Comparison of ENCODE assay signal across 18 cellular contexts in genomic region chr14:74444866-74445265, GRCh38. TPM values are rescaled to one million over a fixed set of nuclear protein-coding genes. Genes with fewer than 3 reads are reported as not detected.
DNase-seq lines count a peak whose midpoint lies in the region; ATAC-seq and TF ChIP-seq lines count a peak whose summit lies in the region.
"Had no signal": no experiment of that assay in that cellular context is flagged by ENCODE, and none has a peak within 500 bp of the region (broad histone marks: within the 10 kb centered on the region; RNA-seq: fewer than 3 reads in every experiment).

No MANE protein-coding gene starts in this region.

- DNase-seq in NCI-H2107 treated with DMSO at 0.1 percent for 48 hours (lab: John Stamatoyannopoulos, UW; ENCODE audit: unreplicated experiment) (peak; percentile 21), NCI-H2107 (lab: John Stamatoyannopoulos, UW) (no peak), WTC11 (ENCODE audit: low spot score) (peak; percentile 42), iris pigment epithelial cell (ENCODE audit: low read depth) (peak; percentile 3), germinal center (ENCODE audit: low spot score) (no peak), right atrium auricular region (ENCODE audit: low spot score) (no peak)
- DNase-seq: Calu3; CD4-positive, alpha-beta memory T cell; MM.1S; NCI-H1092 treated with DMSO at 0.1 percent for 48 hours; NCI-H82; SHP77; SK-N-SH had no signal

- no peaks in the 10 kb centered on the region; the same call in 1 of the 2 replicates for H3K27me3 Mint-ChIP-seq in WTC11 (ENCODE audit: low read depth)

- TF ChIP-seq CTCF in HEK293 (tag by site-specific recombination; IDR thresholded peaks at IDR 0.05) (no peak), WTC11 (IDR thresholded peaks at IDR 0.05) (no peak), right atrium auricular region (IDR thresholded peaks at IDR 0.05) (no peak)

- POLR2A ChIA-PET in HEK293 (lab: Yijun Ruan, JAX): no interaction called here
- POLR2A ChIA-PET in WTC11 (lab: Charles Lee): no interaction called here

- no peak overlapping the region for H3K4me3 Mint-ChIP-seq in WTC11
- H3K4me3 Mint-ChIP-seq: CD4-positive, alpha-beta memory T cell had no signal

- H3K9me3 ChIP-seq in HEK293 (ENCODE audit: control insufficient read depth, insufficient read depth, low read depth, low read length) (no peaks in the 10 kb centered on the region), right atrium auricular region (no peaks in the 10 kb centered on the region)
- H3K9me3 ChIP-seq: SK-N-SH had no signal

- H3K27ac ChIP-seq in HEK293 (ENCODE audit: extremely low read depth, low read depth, low read length) (no peak overlapping the region), right atrium auricular region (no peak overlapping the region)
- H3K27ac ChIP-seq: 22Rv1 had no signal

- CTCF ChIA-PET in HEK293 (lab: Yijun Ruan, JAX) (no interaction called here), WTC11 (lab: Charles Lee) (interaction anchor here (1.7 kb wide), 1 partner anchor 15 kb away, joined by 5 read pairs; no protein-coding TSS in a partner anchor)

- peak; percentile 100 for ATAC-seq in WTC11
- no peak for ATAC-seq in HG03378 (IDR thresholded peaks at IDR 0.05; ENCODE audit: unreplicated experiment)

- H3K36me3 Mint-ChIP-seq in WTC11: no peaks in the 10 kb centered on the region
- H3K36me3 Mint-ChIP-seq: CD4-positive, alpha-beta memory T cell had no signal

- H3K36me3 ChIP-seq in HEK293 (ENCODE audit: control insufficient read depth in 2 of 2, insufficient read depth in 1 of 2, low read length in 2 of 2) (no peaks in the 10 kb centered on the region), right atrium auricular region (no peaks in the 10 kb centered on the region)

- no peak overlapping the region for H3K4me3 ChIP-seq in HEK293 (ENCODE audit: low read depth, low read length)
- H3K4me3 ChIP-seq in right atrium auricular region: no peak overlapping the region

- no peaks in the 10 kb centered on the region for H3K27me3 ChIP-seq in right atrium auricular region

- no peaks in the 10 kb centered on the region for H3K9me3 Mint-ChIP-seq in WTC11

- H3K27ac Mint-ChIP-seq in WTC11: peak overlapping the region; percentile 91; the same call in 1 of the 2 replicates
- H3K27ac Mint-ChIP-seq: CD4-positive, alpha-beta memory T cell had no signal

- no peaks in the 10 kb centered on the region for H3K4me1 ChIP-seq in HEK293 (ENCODE audit: control insufficient read depth, insufficient read depth, low read length)
- no peaks in the 10 kb centered on the region for H3K4me1 ChIP-seq in right atrium auricular region

- H3K4me1 Mint-ChIP-seq in WTC11: peaks cover 17% of the 10 kb centered on the region
- H3K4me1 Mint-ChIP-seq: CD4-positive, alpha-beta memory T cell had no signal

TF ChIP-seq in HEK293, 187 proteins besides CTCF, POLR2A, EP300 and RAD21:
- TF ChIP-seq ZBTB17 (tag by site-specific recombination; IDR thresholded peaks at IDR 0.05): no peak
- peak; percentile 18; the same call in 1 of the 2 replicates for TF ChIP-seq MZF1 (tag by site-specific recombination; IDR thresholded peaks at IDR 0.05; ENCODE audit: borderline replicate concordance)
- TF ChIP-seq GLI4 (tag by site-specific recombination; IDR thresholded peaks at IDR 0.05): no peak
- peak; percentile 36 for TF ChIP-seq GLIS1 (tag by site-specific recombination; IDR thresholded peaks at IDR 0.05)

TF ChIP-seq in WTC11, 78 proteins besides CTCF, POLR2A, EP300 and RAD21:
- TF ChIP-seq NR3C1 (CRISPR knock-in tag; conservative IDR thresholded peaks at IDR 0.05; ENCODE audit: low read depth): no peak
- no peak for TF ChIP-seq ZNF425 (CRISPR knock-in tag; conservative IDR thresholded peaks at IDR 0.05)
- TF ChIP-seq ESRRA (CRISPR knock-in tag; IDR thresholded peaks at IDR 0.05; ENCODE audit: borderline replicate concordance): no peak
- TF ChIP-seq SP1 (CRISPR knock-in tag; conservative IDR thresholded peaks at IDR 0.05): 0 out of 2 replicates have a peak, but pooled peaks have one; percentile 16
TF ChIP-seq in WTC11: peak in this region for 1.

RNA-seq across cellular contexts. Expression of gene SYNDIG1L, which starts 18.9 kb away (rescaled TPM):
- total RNA-seq in WTC11 (2021): 1.4 to 1.9 TPM (median 1.5 TPM) in 3 replicates
- total RNA-seq in right atrium auricular region: under 1 TPM; 0.12 to 0.22 TPM
- total RNA-seq: Calu3; CD4-positive, alpha-beta memory T cell; G401; NCI-H460 had no signal

RNA-seq across cellular contexts. Expression of gene NPC2, which starts 48.2 kb away (rescaled TPM):
- 139 to 155 TPM (median 150 TPM) in 3 replicates for total RNA-seq in WTC11 (2021)
- total RNA-seq in right atrium auricular region: 100 to 1,000 TPM; 194 to 242 TPM

RNA-seq across cellular contexts. Expression of gene ISCA2, which starts 48.7 kb away (rescaled TPM):
- total RNA-seq in WTC11 (2021) (49.1 to 50.6 TPM (median 50.1 TPM) in 3 replicates), right atrium auricular region (10 to 100 TPM; 20.4 to 22.3 TPM)

Comparison
In these comparisons a context has a peak if more than half of its experiments do, and no peak if none do; other contexts are left out.
1. DNase-seq: peak in NCI-H2107 treated with DMSO at 0.1 percent for 48 hours (single experiment), WTC11 (single experiment) and iris pigment epithelial cell (single experiment); none in NCI-H2107 (single experiment), germinal center (single experiment) and right atrium auricular region (single experiment).